34 cellular contexts compared by ENCODE assay signal in genomic region chr2:80643598-80643997, GRCh38.
"Had no signal": no experiment of that assay in that cellular context is flagged by ENCODE, and none has a peak within 500 bp of the region (broad histone marks: within the 10 kb centered on the region; RNA-seq: fewer than 3 reads in every experiment).

No MANE protein-coding gene starts in this region.

- H3K27me3 Mint-ChIP-seq: activated B cell treated with CpG ODN at 0.5 μM for 24 hours; activated CD8-positive, alpha-beta T cell treated with anti-CD3 and anti-CD28 coated beads for 36 hours; activated naive CD8-positive, alpha-beta T cell; activated T-helper 17 cell treated with anti-CD3 and anti-CD28 coated beads, Interleukin-2, amount 50 U/mL, for 72 hours; effector memory CD8-positive, alpha-beta T cell; T-helper 17 cell had no signal

- H3K9me3 Mint-ChIP-seq: activated B cell treated with CpG ODN at 0.5 μM for 24 hours; activated CD8-positive, alpha-beta T cell treated with anti-CD3 and anti-CD28 coated beads for 36 hours had no signal

- ATAC-seq: activated CD4-positive, CD25-positive, alpha-beta regulatory T cell treated with anti-CD3 and anti-CD28 coated beads, Interleukin-2, amount 50 U/mL, for 24 hours; activated CD8-positive, alpha-beta T cell treated with anti-CD3 and anti-CD28 coated beads for 36 hours; activated T-cell treated with anti-CD3 and anti-CD28 coated beads, Interleukin-2, amount 50 U/mL, for 4 hours; activated T-helper 17 cell treated with anti-CD3 and anti-CD28 coated beads, Interleukin-2, amount 50 U/mL, for 72 hours; effector memory CD8-positive, alpha-beta T cell; foreskin keratinocyte; gastrocnemius medialis; heart left ventricle; T-helper 17 cell had no signal

- H3K4me1 Mint-ChIP-seq: activated B cell treated with CpG ODN at 0.5 μM for 24 hours; activated T-helper 17 cell treated with anti-CD3 and anti-CD28 coated beads, Interleukin-2, amount 50 U/mL, for 72 hours; T-helper 17 cell had no signal

- H3K4me1 ChIP-seq: foreskin keratinocyte, gastrocnemius medialis, heart left ventricle had no signal

- H3K27ac Mint-ChIP-seq: activated B cell treated with CpG ODN at 0.5 μM for 24 hours; activated CD8-positive, alpha-beta T cell treated with anti-CD3 and anti-CD28 coated beads for 36 hours; activated naive CD8-positive, alpha-beta T cell; activated T-helper 17 cell treated with anti-CD3 and anti-CD28 coated beads, Interleukin-2, amount 50 U/mL, for 72 hours; effector memory CD8-positive, alpha-beta T cell; T-helper 17 cell; T-helper 2 cell treated with Interferon-gamma antibody and Interleukin-4, amounts not matched to agents 5 μg/mL and 100 μg/mL, for 36 hours had no signal

- DNase-seq: activated B cell treated with CpG ODN at 0.5 μM for 24 hours; activated CD4-positive, alpha-beta T cell treated with anti-CD3 and anti-CD28 coated beads for 48 hours; activated CD4-positive, alpha-beta T cell treated with anti-CD3 and anti-CD28 coated beads, Interleukin-2, amount 50 U/mL, for 1 hour; activated CD4-positive, alpha-beta T cell treated with anti-CD3 and anti-CD28 coated beads, Interleukin-2, amount 50 U/mL, for 48 hours; activated CD8-positive, alpha-beta memory T cell treated with anti-CD3 and anti-CD28 coated beads for 24 hours; activated CD8-positive, alpha-beta T cell treated with anti-CD3 and anti-CD28 coated beads for 36 hours; activated effector memory CD4-positive, alpha-beta T cell treated with Interleukin-2 at 50 U/mL for 16 hours; activated gamma-delta T cell treated with Interleukin-2 at 50 U/mL for 16 hours; activated naive CD4-positive, alpha-beta T cell treated with anti-CD3 and anti-CD28 coated beads, Interleukin-2, amount 50 U/mL, for 16 hours; activated naive CD4-positive, alpha-beta T cell treated with Interleukin-2 at 50 U/mL for 16 hours; activated T-cell treated with anti-CD3 and anti-CD28 coated beads, Interleukin-2, amount 50 U/mL, for 4 hours; amniotic stem cell; anterior cingulate cortex; brain microvascular endothelial cell; caudate nucleus; cortex of kidney; dermis blood vessel endothelial cell; effector CD4-positive, alpha-beta T cell; effector memory CD8-positive, alpha-beta T cell; foreskin keratinocyte; gastrocnemius medialis; glutamatergic neuron; heart left ventricle; T-helper 1 cell; T-helper 17 cell; T1000; WERI-Rb-1 had no signal

- FAIRE-seq: astrocyte, colon had no signal

- H3K9me3 ChIP-seq: esophagus muscularis mucosa, gastrocnemius medialis, heart left ventricle had no signal

- H3K4me3 ChIP-seq: esophagus muscularis mucosa, gastrocnemius medialis, heart left ventricle had no signal

- H3K36me3 ChIP-seq: brain microvascular endothelial cell, esophagus muscularis mucosa, gastrocnemius medialis, heart left ventricle, WERI-Rb-1 had no signal

- H3K27me3 ChIP-seq: brain microvascular endothelial cell, esophagus muscularis mucosa, foreskin keratinocyte, gastrocnemius medialis, heart left ventricle had no signal

- H3K36me3 Mint-ChIP-seq: activated naive CD8-positive, alpha-beta T cell had no signal

- H3K4me3 Mint-ChIP-seq: activated B cell treated with CpG ODN at 0.5 μM for 24 hours; activated CD8-positive, alpha-beta T cell treated with anti-CD3 and anti-CD28 coated beads for 36 hours; activated naive CD8-positive, alpha-beta T cell; activated T-cell treated with anti-CD3 and anti-CD28 coated beads, Interleukin-2, amount 50 U/mL, for 4 hours; activated T-helper 17 cell treated with anti-CD3 and anti-CD28 coated beads, Interleukin-2, amount 50 U/mL, for 72 hours; effector memory CD8-positive, alpha-beta T cell; T-helper 17 cell; T-helper 2 cell treated with Interferon-gamma antibody and Interleukin-4, amounts not matched to agents 5 μg/mL and 100 μg/mL, for 36 hours had no signal

- H3K27ac ChIP-seq: brain microvascular endothelial cell, esophagus muscularis mucosa, foreskin keratinocyte, gastrocnemius medialis, heart left ventricle, WERI-Rb-1 had no signal
